18 cellular contexts compared by ENCODE assay signal in the genomic region with DNA sequence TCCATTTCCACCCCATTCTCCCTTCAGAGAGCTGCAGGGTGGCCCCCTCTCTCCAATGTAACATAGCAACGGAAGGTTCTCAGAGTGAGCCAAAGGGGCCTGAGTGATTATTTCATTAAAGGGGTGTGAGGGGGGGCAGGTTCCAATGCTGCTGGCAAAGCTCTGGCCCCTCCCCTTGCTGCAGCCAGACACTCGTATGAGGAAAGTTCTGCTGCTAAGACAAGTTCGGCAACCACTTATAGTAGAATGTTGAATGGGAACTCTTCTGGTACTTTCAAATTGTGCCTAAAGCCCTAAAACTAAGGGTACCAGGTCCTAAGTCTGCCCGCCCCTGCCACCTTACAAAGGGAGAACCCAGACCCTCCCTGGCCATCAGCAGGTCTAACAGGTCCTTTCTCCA. TPM values are rescaled to one million over a fixed set of nuclear protein-coding genes. Genes with fewer than 3 reads are reported as not detected.
DNase-seq lines count a peak whose midpoint lies in the region; ATAC-seq, FAIRE-seq and TF ChIP-seq lines count a peak whose summit lies in the region.
"Had no signal": no experiment of that assay in that cellular context is flagged by ENCODE, and none has a peak within 500 bp of the region (broad histone marks: within the 10 kb centered on the region; RNA-seq: fewer than 3 reads in every experiment).

No MANE protein-coding gene starts in this region.

- no peak for DNase-seq in HepG2 (ENCODE audit: low spot score)
- DNase-seq in right lobe of liver, result no peak
- DNase-seq in RWPE1 (ENCODE audit: low spot score), result no peak
- DNase-seq in immature natural killer cell, result no peak
- no peak for DNase-seq in DMS53 (lab: John Stamatoyannopoulos, UW)
- DNase-seq in pancreas, result no peak
- DNase-seq: 8988T, DMS153, DMS79 treated with DMSO at 0.1 percent for 48 hours, GF-D8, GOT3, H7, HFFc6, IMR-90 had no signal

- H3K79me2 ChIP-seq in HepG2 (ENCODE audit: insufficient read depth, low read length), result no peaks in the 10 kb centered on the region

- TF ChIP-seq CTCF in HepG2 (CRISPR knock-in tag; IDR thresholded peaks at IDR 0.05), result no peak
- TF ChIP-seq CTCF in right lobe of liver (IDR thresholded peaks at IDR 0.05), result no peak
- TF ChIP-seq CTCF in RWPE1 (conservative IDR thresholded peaks at IDR 0.05; ENCODE audit: low read depth), result no peak
- TF ChIP-seq CTCF in gastroesophageal sphincter (IDR thresholded peaks at IDR 0.05), result no peak
- TF ChIP-seq CTCF in pancreas (IDR thresholded peaks at IDR 0.05), result no peak

- peak overlapping the region; percentile 13 to 90 (median 80) for H3K27ac Mint-ChIP-seq in immature natural killer cell
- H3K27ac Mint-ChIP-seq: CD14-positive monocyte, HFFc6 had no signal

- no peaks in the 10 kb centered on the region for H3K36me3 Mint-ChIP-seq in immature natural killer cell

- no peak for TF ChIP-seq EP300 in HepG2 (IDR thresholded peaks at IDR 0.05; ENCODE audit: low read depth in 2 of 2, low read length in 2 of 2)
- no peak for TF ChIP-seq EP300 in HepG2 (CRISPR knock-in tag; IDR thresholded peaks at IDR 0.05; ENCODE audit: borderline replicate concordance)
- TF ChIP-seq EP300 in gastroesophageal sphincter (IDR thresholded peaks at IDR 0.05), result no peak

- H3K4me3 Mint-ChIP-seq in immature natural killer cell, result no peak overlapping the region
- H3K4me3 Mint-ChIP-seq: CD14-positive monocyte, HFFc6 had no signal

- H2AFZ ChIP-seq in HepG2 (ENCODE audit: low read length), result no peak overlapping the region

- intact Hi-C loops in HepG2 (cut with micrococcal nuclease; ENCODE audit: unreplicated experiment), result no loop called here
- intact Hi-C loops in right lobe of liver (cut with DNase I), result no loop called here
- intact Hi-C loops in pancreas (cut with DNase I), result no loop called here

- no peak overlapping the region for H3K9ac ChIP-seq in HepG2 (ENCODE audit: insufficient read depth, low read depth, low read length)
- H3K9ac ChIP-seq: BLaER1 had no signal

- in situ Hi-C loops in HepG2 (cut with HindIII; ENCODE audit: extremely low pct_ligation_motif_present, low pct_unique_long_range_greater_than_20kb), result no loop called here

- TF ChIP-seq RAD21 in HepG2 (CRISPR knock-in tag; IDR thresholded peaks at IDR 0.05), result no peak

- H3K27me3 ChIP-seq in HepG2 (ENCODE audit: control insufficient read depth in 1 of 2, insufficient read depth in 2 of 2, low read length in 2 of 2) (peaks cover 6 to 19% of the 10 kb centered on the region in 2 experiments; a peak in 4 of 5 replicates), right lobe of liver (no peaks in the 10 kb centered on the region), gastroesophageal sphincter (peaks cover 7% of the 10 kb centered on the region), pancreas (no peaks in the 10 kb centered on the region)
- H3K27me3 ChIP-seq: BLaER1 had no signal

- no peaks in the 10 kb centered on the region for H4K20me1 ChIP-seq in HepG2 (ENCODE audit: insufficient read depth, low read length)
- H4K20me1 ChIP-seq: BLaER1 had no signal

- no peak for TF ChIP-seq POLR2A in HepG2 (IDR thresholded peaks at IDR 0.05; ENCODE audit: insufficient read depth in 1 of 2, low read depth in 2 of 2, low read length in 2 of 2)
- no peak for TF ChIP-seq POLR2A in right lobe of liver (IDR thresholded peaks at IDR 0.05)
- no peak for TF ChIP-seq POLR2A in gastroesophageal sphincter (IDR thresholded peaks at IDR 0.05)

- H3K9me3 Mint-ChIP-seq in immature natural killer cell, result no peaks in the 10 kb centered on the region
- H3K9me3 Mint-ChIP-seq: HFFc6 had no signal

- no peak overlapping the region for H3K4me2 ChIP-seq in HepG2 (ENCODE audit: low read depth, low read length)
- H3K4me2 ChIP-seq: BLaER1 had no signal

- H3K36me3 ChIP-seq in HepG2 (replicated peaks in 1 of 2; ENCODE audit: control insufficient read depth in 1 of 2, insufficient read depth in 2 of 2, low read length in 2 of 2), result no peaks in the 10 kb centered on the region
- H3K36me3 ChIP-seq in right lobe of liver, result no peaks in the 10 kb centered on the region
- peaks cover 0 to 8% of the 10 kb centered on the region in 2 donors for H3K36me3 ChIP-seq in gastroesophageal sphincter
- no peaks in the 10 kb centered on the region for H3K36me3 ChIP-seq in pancreas
- H3K36me3 ChIP-seq: BLaER1 had no signal

- no peak for ATAC-seq in HepG2
- ATAC-seq in right lobe of liver, result no peak
- no peak for ATAC-seq in gastroesophageal sphincter
- no peak for ATAC-seq in pancreas

- H3K4me1 Mint-ChIP-seq in immature natural killer cell, result peaks cover 55 to 60% of the 10 kb centered on the region in 2 donors

- no peak for FAIRE-seq in HepG2 (lab: Jason Lieb, UNC)
- no peak for FAIRE-seq in pancreas (lab: Jason Lieb, UNC)

- H3K27me3 Mint-ChIP-seq in immature natural killer cell (ENCODE audit: low read depth in 3 of 3), result peaks cover 2 to 16% (median 13%) of the 10 kb centered on the region in 3 donors

- POLR2A ChIA-PET in HepG2 (lab: Yijun Ruan, JAX), result no interaction called here
- POLR2A ChIA-PET in RWPE1 (lab: Yijun Ruan, JAX; ENCODE audit: low non-redundant PET), result no interaction called here

- CTCF ChIA-PET in HepG2 (lab: Yijun Ruan, JAX; ENCODE audit: low intra/inter-chr PET ratio, low total read pairs) (no interaction called here), RWPE1 (lab: Yijun Ruan, JAX) (no interaction called here)

- H3K4me1 ChIP-seq in HepG2 (ENCODE audit: insufficient read depth, low read length), result peaks cover 20% of the 10 kb centered on the region
- no peaks in the 10 kb centered on the region for H3K4me1 ChIP-seq in right lobe of liver
- H3K4me1 ChIP-seq in gastroesophageal sphincter, result peaks cover 0 to 19% (median 0%) of the 10 kb centered on the region in 3 donors
- H3K4me1 ChIP-seq in pancreas, result peaks cover 9 to 28% (median 16%) of the 10 kb centered on the region in 3 donors

- H3K4me3 ChIP-seq in HepG2 (replicated peaks in 1 of 3; ENCODE audit: insufficient read depth in 1 of 3, low read depth in 2 of 3, low read length in 3 of 3), result no peak overlapping the region
- no peak overlapping the region for H3K4me3 ChIP-seq in right lobe of liver
- H3K4me3 ChIP-seq in gastroesophageal sphincter, result no peak overlapping the region
- no peak overlapping the region for H3K4me3 ChIP-seq in pancreas
- H3K4me3 ChIP-seq: BLaER1 had no signal

- WGBS in HepG2 (ENCODE audit: low lambda C conversion rate), result 61% methylated on average over 3 of the region's 4 CpGs
- 84% methylated on average over 3 of the region's 4 CpGs for WGBS in right lobe of liver (ENCODE audit: insufficient coverage, low coverage, low lambda C conversion rate, missing lambda C conversion rate)
- 40 to 83% methylated on average over 1 of the region's 4 CpGs for WGBS in gastroesophageal sphincter (ENCODE audit: low coverage in 1 of 2), 2 donors
- WGBS in pancreas, 2 donors, result 89 to 91% methylated on average over 4 of the region's 4 CpGs

- H3K9me3 ChIP-seq in HepG2 (ENCODE audit: low read length), result no peaks in the 10 kb centered on the region
- H3K9me3 ChIP-seq in right lobe of liver, result no peaks in the 10 kb centered on the region
- H3K9me3 ChIP-seq in gastroesophageal sphincter, result no peaks in the 10 kb centered on the region
- H3K9me3 ChIP-seq in pancreas, result no peaks in the 10 kb centered on the region
- H3K9me3 ChIP-seq: BLaER1 had no signal

- H3K27ac ChIP-seq in HepG2 (ENCODE audit: extremely low read length, insufficient read depth, low read length) (no peak overlapping the region), right lobe of liver (no peak overlapping the region), RWPE1 (peak overlapping the region; percentile 99), gastroesophageal sphincter (no peak overlapping the region), pancreas (no peak overlapping the region)
- H3K27ac ChIP-seq: BLaER1, HL-60 had no signal

- no TSS peak for BruUV-seq in HepG2 (replicated peaks; lab: Mats Ljungman, UMichigan)

TF ChIP-seq in HepG2, 621 proteins besides CTCF, POLR2A, EP300 and RAD21 (continues in another document):
- TF ChIP-seq ZNF12 (CRISPR knock-in tag; IDR thresholded peaks at IDR 0.05), result peak; percentile 87

RNA-seq across cellular contexts. Expression of a gene that starts 49.8 kb away (rescaled TPM):
- 9.5 and 9.8 TPM in 2 replicates for total RNA-seq in HepG2 (2016; rRNA removed; fragmentation: Illumina TruSeq; extraction: Trizol)
- total RNA-seq in HepG2 (2016; cell fraction: cytosol; rRNA removed; fragmentation: Illumina TruSeq; extraction: Trizol; ENCODE audit: low read depth), result 0.61 and 0.88 TPM in 2 replicates
- total RNA-seq in HepG2 (2016; cell fraction: insoluble cytoplasmic fraction; rRNA removed; fragmentation: Illumina TruSeq; extraction: Trizol), result 7.2 and 11.8 TPM in 2 replicates
- 5.6 and 6.4 TPM in 2 replicates for total RNA-seq in HepG2 (2016; cell fraction: membrane; rRNA removed; fragmentation: Illumina TruSeq; extraction: Trizol)
- 9.3 and 10.4 TPM in 2 replicates for total RNA-seq in HepG2 (2016; cell fraction: nucleus; rRNA removed; fragmentation: Illumina TruSeq; extraction: Trizol)
- 7.1 and 7.2 TPM in 2 replicates for polyA plus RNA-seq in HepG2 (2011; rRNA removed)
- polyA plus RNA-seq in HepG2 (2011; cell fraction: cytosol; rRNA removed), result 2.7 and 5.6 TPM in 2 replicates
- polyA plus RNA-seq in HepG2 (2011; cell fraction: nucleus; rRNA removed), result 13.8 and 16.9 TPM in 2 replicates
- polyA plus RNA-seq in HepG2 (2012), result 5.4 and 8.7 TPM in 2 replicates
- polyA plus RNA-seq in HepG2 (2016; cell fraction: cytosol; fragmentation: Illumina TruSeq; extraction: Trizol; ENCODE audit: low read depth), result 0.60 and 0.61 TPM in 2 replicates
- 6.0 and 8.8 TPM in 2 replicates for polyA plus RNA-seq in HepG2 (2016; cell fraction: insoluble cytoplasmic fraction; fragmentation: Illumina TruSeq; extraction: Trizol; ENCODE audit: low read depth)
- polyA plus RNA-seq in HepG2 (2016; cell fraction: membrane; fragmentation: Illumina TruSeq; extraction: Trizol; ENCODE audit: low read depth), result 2.1 and 2.2 TPM in 2 replicates
- polyA plus RNA-seq in HepG2 (2016; cell fraction: nucleus; fragmentation: Illumina TruSeq; extraction: Trizol; ENCODE audit: insufficient read depth, low read depth), result 28.5 and 30.1 TPM in 2 replicates
- polyA minus RNA-seq in HepG2 (2011; rRNA and poly(A)+ RNA removed; ENCODE audit: low replicate concordance), result 9.5 and 51.9 TPM in 2 replicates
- polyA minus RNA-seq in HepG2 (2011; cell fraction: cytosol; rRNA and poly(A)+ RNA removed), result 4.6 and 5.4 TPM in 2 replicates
- 5.1 and 12.0 TPM in 2 replicates for polyA minus RNA-seq in HepG2 (2011; cell fraction: nucleus; rRNA and poly(A)+ RNA removed)
- 10 to 100 TPM; 25.4 to 49.1 (median 28.0) TPM for total RNA-seq in right lobe of liver
- polyA plus RNA-seq in immature natural killer cell, result 100 to 1,000 TPM in 1 of 3 donors, 10 to 100 TPM in 2; 36.8 to 216 (median 71.4) TPM
- total RNA-seq in gastroesophageal sphincter, result 10 to 100 TPM; 44.2 to 79.4 (median 57.7) TPM
- 10 to 100 TPM; 33.3 to 60.7 (median 41.0) TPM for total RNA-seq in pancreas
- 10 to 100 TPM; 33.8 to 42.0 TPM for polyA plus RNA-seq in pancreas
